17 cellular contexts compared by ENCODE assay signal in genomic region chr10:86659161-86659691, GRCh38. TPM values are rescaled to one million over a fixed set of nuclear protein-coding genes. Genes with fewer than 3 reads are reported as not detected.
DNase-seq lines count a peak whose midpoint lies in the region; ATAC-seq and TF ChIP-seq lines count a peak whose summit lies in the region.
"Had no signal": no experiment of that assay in that cellular context is flagged by ENCODE, and none has a peak within 500 bp of the region (broad histone marks: within the 10 kb centered on the region; RNA-seq: fewer than 3 reads in every experiment).

No MANE protein-coding gene starts in this region.

- ATAC-seq in RWPE2 (ENCODE audit: low read depth) (no peak), left ventricle myocardium superior (no peak), GM21619 (IDR thresholded peaks at IDR 0.05; ENCODE audit: unreplicated experiment) (no peak)
- ATAC-seq in activated T-helper 17 cell treated with anti-CD3 and anti-CD28 coated beads, Interleukin-2, amount 50 U/mL, for 72 hours (replicated peaks), result no peak

- H3K27me3 Mint-ChIP-seq in type B pancreatic cell, result no peaks in the 10 kb centered on the region
- no peaks in the 10 kb centered on the region for H3K27me3 Mint-ChIP-seq in activated T-helper 17 cell treated with anti-CD3 and anti-CD28 coated beads, Interleukin-2, amount 50 U/mL, for 72 hours

- H3K4me3 ChIP-seq in BE2C (ENCODE audit: low read depth, low read length) (no peak overlapping the region), RWPE2 (ENCODE audit: severe bottlenecking) (no peak overlapping the region), ovary (no peak overlapping the region)
- H3K4me3 ChIP-seq: SJSA1 had no signal

- H3K4me1 ChIP-seq in BE2C, result peaks cover 15% of the 10 kb centered on the region
- no peaks in the 10 kb centered on the region for H3K4me1 ChIP-seq in RWPE2 (ENCODE audit: insufficient read depth, poor library complexity, severe bottlenecking)
- peaks cover 9% of the 10 kb centered on the region for H3K4me1 ChIP-seq in ovary (ENCODE audit: insufficient read depth)

- H3K27me3 ChIP-seq in BE2C (no peaks in the 10 kb centered on the region), RWPE2 (ENCODE audit: insufficient read depth, poor library complexity, severe bottlenecking) (no peaks in the 10 kb centered on the region), ovary (no peaks in the 10 kb centered on the region)
- H3K27me3 ChIP-seq: SJSA1 had no signal

- H3K4me3 Mint-ChIP-seq in type B pancreatic cell, result no peak overlapping the region
- no peak overlapping the region for H3K4me3 Mint-ChIP-seq in activated T-helper 17 cell treated with anti-CD3 and anti-CD28 coated beads, Interleukin-2, amount 50 U/mL, for 72 hours
- H3K4me3 Mint-ChIP-seq: CD4-positive, alpha-beta memory T cell had no signal

- DNase-seq in BE2C (peak; percentile 4), RWPE2 (ENCODE audit: low spot score) (peak; percentile 47), left ventricle myocardium superior (peak; percentile 26), ovary (peak in 3 of 5 donors; percentile 5 to 26 (median 13)), type B pancreatic cell (ENCODE audit: extremely low spot score, unreplicated experiment) (no peak), NCI-H2081 treated with DMSO at 0.1 percent for 48 hours (lab: John Stamatoyannopoulos, UW) (no peak)
- DNase-seq: DMS79 treated with DMSO at 0.1 percent for 48 hours, HCEC 1CT, NCI-H1417, NCI-H187 treated with DMSO at 0.1 percent for 48 hours, NCI-H446 had no signal

- H3K36me3 Mint-ChIP-seq in type B pancreatic cell, result no peaks in the 10 kb centered on the region
- no peaks in the 10 kb centered on the region for H3K36me3 Mint-ChIP-seq in activated T-helper 17 cell treated with anti-CD3 and anti-CD28 coated beads, Interleukin-2, amount 50 U/mL, for 72 hours (ENCODE audit: low read depth)
- H3K36me3 Mint-ChIP-seq: CD4-positive, alpha-beta memory T cell had no signal

- TF ChIP-seq CTCF in BE2C (IDR thresholded peaks at IDR 0.05; ENCODE audit: low read depth, low read length), result no peak
- TF ChIP-seq CTCF in RWPE2 (IDR thresholded peaks at IDR 0.05; ENCODE audit: poor library complexity, severe bottlenecking), result no peak
- TF ChIP-seq CTCF in ovary (IDR thresholded peaks at IDR 0.05), result no peak
- TF ChIP-seq CTCF in type B pancreatic cell (conservative IDR thresholded peaks at IDR 0.05), result no peak

- H3K4me1 Mint-ChIP-seq in type B pancreatic cell (ENCODE audit: unreplicated experiment), result peaks cover 5% of the 10 kb centered on the region
- H3K4me1 Mint-ChIP-seq in activated T-helper 17 cell treated with anti-CD3 and anti-CD28 coated beads, Interleukin-2, amount 50 U/mL, for 72 hours, result no peaks in the 10 kb centered on the region
- H3K4me1 Mint-ChIP-seq: CD4-positive, alpha-beta memory T cell had no signal

- no peak for TF ChIP-seq EP300 in ovary (IDR thresholded peaks at IDR 0.05)

- no peaks in the 10 kb centered on the region for H3K9me3 Mint-ChIP-seq in type B pancreatic cell
- H3K9me3 Mint-ChIP-seq in activated T-helper 17 cell treated with anti-CD3 and anti-CD28 coated beads, Interleukin-2, amount 50 U/mL, for 72 hours, result no peaks in the 10 kb centered on the region
- H3K9me3 Mint-ChIP-seq: CD4-positive, alpha-beta memory T cell had no signal

- H3K27ac Mint-ChIP-seq in type B pancreatic cell, result no peak overlapping the region
- no peak overlapping the region for H3K27ac Mint-ChIP-seq in activated T-helper 17 cell treated with anti-CD3 and anti-CD28 coated beads, Interleukin-2, amount 50 U/mL, for 72 hours
- H3K27ac Mint-ChIP-seq: CD4-positive, alpha-beta memory T cell had no signal

- H3K9me3 ChIP-seq in BE2C, result no peaks in the 10 kb centered on the region
- H3K9me3 ChIP-seq in RWPE2 (ENCODE audit: severe bottlenecking), result no peaks in the 10 kb centered on the region
- no peaks in the 10 kb centered on the region for H3K9me3 ChIP-seq in ovary
- H3K9me3 ChIP-seq: SJSA1 had no signal

- H3K27ac ChIP-seq in RWPE2 (ENCODE audit: poor library complexity, severe bottlenecking), result no peak overlapping the region
- H3K27ac ChIP-seq in ovary, result no peak overlapping the region
- H3K27ac ChIP-seq: HL-60, SJSA1 had no signal

- intact Hi-C loops in left ventricle myocardium superior (cut with micrococcal nuclease) (no loop called here), ovary (cut with DNase I) (no loop called here)

- 91 to 95% (median 94%) methylated on average over 19 of the region's 19 CpGs for whole genome bisulfite sequencing in ovary, 3 donors

- H3K36me3 ChIP-seq in BE2C (no peaks in the 10 kb centered on the region), RWPE2 (ENCODE audit: low read depth) (no peaks in the 10 kb centered on the region), ovary (no peaks in the 10 kb centered on the region)
- H3K36me3 ChIP-seq: SJSA1 had no signal

- no peak for TF ChIP-seq POLR2A in ovary (IDR thresholded peaks at IDR 0.05)

RNA-seq across cellular contexts. Expression of gene OPN4, which starts 4.9 kb away (rescaled TPM):
- polyA plus RNA-seq in BE2C (2012; ENCODE audit: insufficient read depth, insufficient read length, low read depth), result not detected
- 0.25 TPM for total RNA-seq in left ventricle myocardium superior
- total RNA-seq in ovary, result not detected
- under 1 TPM in 1 of 2 donors, not detected in 1; 0.08 TPM for polyA plus RNA-seq in ovary
- total RNA-seq in type B pancreatic cell (ENCODE audit: low replicate concordance), result not detected in 2 replicates
- total RNA-seq in activated T-helper 17 cell treated with anti-CD3 and anti-CD28 coated beads, Interleukin-2, amount 50 U/mL, for 72 hours, result not detected
- total RNA-seq: CD4-positive, alpha-beta memory T cell; G401; SJSA1 had no signal
- polyA plus RNA-seq: CD4-positive, alpha-beta memory T cell had no signal

RNA-seq across cellular contexts. Expression of gene LDB3, which starts 9.1 kb away (rescaled TPM):
- polyA plus RNA-seq in BE2C (2012; ENCODE audit: insufficient read depth, insufficient read length, low read depth), result 1.9 TPM
- total RNA-seq in left ventricle myocardium superior (1,459 TPM), ovary (10 to 100 TPM in 1 of 7 donors, 1 to 10 TPM in 6; 1.5 to 12.9 (median 2.6) TPM), type B pancreatic cell (ENCODE audit: low replicate concordance) (0.14 and 0.85 TPM in 2 replicates)
- polyA plus RNA-seq in ovary, result 1 to 10 TPM; 3.6 to 9.0 TPM
- total RNA-seq in activated T-helper 17 cell treated with anti-CD3 and anti-CD28 coated beads, Interleukin-2, amount 50 U/mL, for 72 hours, result under 1 TPM in 1 of 2 donors, not detected in 1; 0.11 TPM
- polyA plus RNA-seq: CD4-positive, alpha-beta memory T cell had no signal

Comparison
In these comparisons a context has a peak if more than half of its experiments do, and no peak if none do; other contexts are left out.
1. DNase-seq: peak in BE2C (single experiment), RWPE2 (single experiment), left ventricle myocardium superior (single experiment) and ovary (3 of 5); none in type B pancreatic cell (single experiment) and NCI-H2081 treated with DMSO at 0.1 percent for 48 hours (single experiment).
2. RNA of gene LDB3, which starts 9.1 kb away (total RNA-seq): 1,459 TPM in left ventricle myocardium superior (single experiment); 1.5 to 12.9 TPM in ovary, 0.14 to 0.85 TPM in type B pancreatic cell and 0.11 TPM in activated T-helper 17 cell treated with anti-CD3 and anti-CD28 coated beads, Interleukin-2, amount 50 U/mL, for 72 hours; every median in the first group is over 100 times any median in the second.